ENCODE assay signal across 7 cellular contexts in the genomic region with DNA sequence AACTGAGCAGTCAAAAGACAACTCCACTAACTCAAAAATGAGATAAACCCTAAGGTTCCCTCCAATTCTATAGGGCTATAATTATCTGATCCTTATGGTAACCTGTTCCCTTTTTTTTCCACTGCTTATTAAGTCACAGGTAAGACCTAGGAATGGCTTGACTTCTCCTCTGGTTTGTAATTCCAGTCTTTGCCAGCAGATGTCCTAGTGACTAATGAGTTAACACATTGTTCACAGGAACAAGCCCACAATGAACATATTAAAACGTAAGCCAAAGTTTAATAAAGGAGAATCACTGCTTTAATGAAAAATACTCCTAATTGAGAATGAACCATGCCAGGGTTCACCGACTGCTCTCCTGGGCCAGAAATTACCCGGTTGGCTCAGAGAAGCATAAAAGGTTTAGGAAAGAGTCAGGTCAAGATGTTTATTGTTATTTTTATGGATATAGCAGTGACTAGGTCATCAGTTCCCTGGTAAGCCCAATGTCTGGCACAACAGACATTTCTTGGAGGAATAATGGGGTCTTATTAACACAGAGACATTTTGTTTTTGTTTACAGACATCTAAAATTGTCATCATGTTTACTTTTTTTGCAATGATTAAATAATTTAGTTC.
A peak's percentile ranks its signal among the peaks of the same experiment; 100 is the strongest.
DNase-seq lines count a peak whose midpoint lies in the region; ATAC-seq, FAIRE-seq and TF ChIP-seq lines count a peak whose summit lies in the region.

No MANE protein-coding gene starts in this region.

- peak; percentile 43 for DNase-seq in EL
- DNase-seq in HUDEP-2 (lab: John Stamatoyannopoulos, UW; ENCODE audit: unreplicated experiment in 76 of 76): peak in 41 of 76 experiments; percentile 1 to 73 (median 47)
- peak; percentile 43 for DNase-seq in astrocyte (ENCODE audit: low read depth)
- DNase-seq in iPS-NIHi7 (ENCODE audit: extremely low spot score): peak; percentile 38
- peak in 2 of 3 experiments; percentile 13 to 52 for DNase-seq in stimulated activated CD4-positive, alpha-beta T cell treated with anti-CD3 and anti-CD28 coated beads, TNF-alpha, amount 100 ng/mL, for 24 hours (ENCODE audit: low read depth in 3 of 3)

- H3K27me3 Mint-ChIP-seq in astrocyte (ENCODE audit: low read depth, unreplicated experiment): no peaks in the 10 kb centered on the region

- H3K4me1 ChIP-seq in OCI-LY1 (ENCODE audit: insufficient read depth, low read length, severe bottlenecking) (no peaks in the 10 kb centered on the region), astrocyte (ENCODE audit: insufficient read depth, low read length) (no peaks in the 10 kb centered on the region)

- H3K27ac Mint-ChIP-seq in astrocyte (ENCODE audit: unreplicated experiment): no peak overlapping the region

- H3K4me3 ChIP-seq in OCI-LY1 (ENCODE audit: low read depth, low read length, poor library complexity, severe bottlenecking) (no peak overlapping the region), astrocyte (ENCODE audit: insufficient read depth, low read depth, low read length) (no peak overlapping the region)

- no peaks in the 10 kb centered on the region for H3K9me3 Mint-ChIP-seq in astrocyte (ENCODE audit: unreplicated experiment)

- H3K4me1 Mint-ChIP-seq in astrocyte (ENCODE audit: low read depth, unreplicated experiment): peaks cover 4% of the 10 kb centered on the region

- no peaks in the 10 kb centered on the region for H3F3A ChIP-seq in OCI-LY1 (ENCODE audit: insufficient read depth, low read length)

- TF ChIP-seq CTCF in OCI-LY1 (IDR thresholded peaks at IDR 0.05; ENCODE audit: low read length) (peak; percentile 78), astrocyte (IDR thresholded peaks at IDR 0.05; ENCODE audit: insufficient read depth, low read depth, low read length) (peak; percentile 75)

- no peaks in the 10 kb centered on the region for H3K36me3 Mint-ChIP-seq in astrocyte (ENCODE audit: low read depth, unreplicated experiment)

- H3K27me3 ChIP-seq in OCI-LY1 (ENCODE audit: insufficient read depth, low read length): no peaks in the 10 kb centered on the region
- H3K27me3 ChIP-seq in astrocyte (ENCODE audit: insufficient read depth, low read length): no peaks in the 10 kb centered on the region

- H3K4me2 ChIP-seq in OCI-LY1 (ENCODE audit: low read length) (no peak overlapping the region), astrocyte (ENCODE audit: low read length) (no peak overlapping the region)

- H4K20me1 ChIP-seq in OCI-LY1 (ENCODE audit: insufficient read depth, low read length) (no peaks in the 10 kb centered on the region), astrocyte (ENCODE audit: insufficient read depth, low read length) (no peaks in the 10 kb centered on the region)

- H3K27ac ChIP-seq in OCI-LY1 (ENCODE audit: low read depth, low read length, poor library complexity, severe bottlenecking) (no peak overlapping the region), astrocyte (ENCODE audit: low read depth, low read length) (no peak overlapping the region)

- FAIRE-seq in astrocyte (lab: Jason Lieb, UNC): no peak

- H3K9me2 ChIP-seq in OCI-LY1 (ENCODE audit: low read depth, low read length): no peaks in the 10 kb centered on the region

- H3K79me2 ChIP-seq in OCI-LY1 (ENCODE audit: insufficient read depth, low read length): no peaks in the 10 kb centered on the region
- no peaks in the 10 kb centered on the region for H3K79me2 ChIP-seq in astrocyte (ENCODE audit: insufficient read depth, low read length)

- no peak overlapping the region for H3K4me3 Mint-ChIP-seq in astrocyte (ENCODE audit: unreplicated experiment)

- H3K36me3 ChIP-seq in OCI-LY1 (ENCODE audit: insufficient read depth, low read length) (no peaks in the 10 kb centered on the region), astrocyte (ENCODE audit: insufficient read depth, low read length) (no peaks in the 10 kb centered on the region)

- H2AFZ ChIP-seq in OCI-LY1 (ENCODE audit: low read length): no peak overlapping the region
- no peak overlapping the region for H2AFZ ChIP-seq in astrocyte (ENCODE audit: low read depth, low read length)

- no peaks in the 10 kb centered on the region for H3K9me3 ChIP-seq in OCI-LY1 (ENCODE audit: low read length)
- H3K9me3 ChIP-seq in astrocyte (ENCODE audit: insufficient read depth, low read depth, low read length): no peaks in the 10 kb centered on the region

- ATAC-seq in GM21360 (IDR thresholded peaks at IDR 0.05; ENCODE audit: unreplicated experiment): peak; percentile 63

- H3K9ac ChIP-seq in OCI-LY1 (ENCODE audit: low read length) (no peak overlapping the region), astrocyte (ENCODE audit: low read length) (no peak overlapping the region)
